Comparison of ENCODE assay signal across 8 cellular contexts in genomic region chr11:68839953-68840641, GRCh38. TPM values are rescaled to one million over a fixed set of nuclear protein-coding genes. Genes with fewer than 3 reads are reported as not detected.
A peak's percentile ranks its signal among the peaks of the same experiment; 100 is the strongest.
DNase-seq lines count a peak whose midpoint lies in the region; ATAC-seq, FAIRE-seq and TF ChIP-seq lines count a peak whose summit lies in the region.

No MANE protein-coding gene starts in this region.

- H3K36me3 ChIP-seq in DOHH2 (ENCODE audit: control insufficient read depth, low read length): no peaks in the 10 kb centered on the region
- peaks cover 0 to 2% of the 10 kb centered on the region in 2 experiments for H3K36me3 ChIP-seq in endothelial cell of umbilical vein (ENCODE audit: control insufficient read depth in 2 of 2, extremely low read depth in 1 of 2, insufficient read depth in 2 of 2, low read length in 2 of 2)

- TF ChIP-seq POLR2A in endothelial cell of umbilical vein (IDR thresholded peaks at IDR 0.05; ENCODE audit: low read depth, low read length): no peak

- ATAC-seq in HG03060 (IDR thresholded peaks at IDR 0.05; ENCODE audit: low read depth, unreplicated experiment): peak; percentile 5
- no peak for ATAC-seq in T-helper 17 cell
- ATAC-seq in HG03139 (IDR thresholded peaks at IDR 0.05; ENCODE audit: unreplicated experiment): no peak
- ATAC-seq in HG02981 (IDR thresholded peaks at IDR 0.05; ENCODE audit: unreplicated experiment): no peak

- H3K27ac ChIP-seq in DOHH2 (ENCODE audit: low read depth, low read length): no peak overlapping the region
- H3K27ac ChIP-seq in endothelial cell of umbilical vein (ENCODE audit: insufficient read depth, low read depth, low read length): peak overlapping the region; percentile 82

- H4K20me1 ChIP-seq in DOHH2 (ENCODE audit: control insufficient read depth, insufficient read depth, low read depth, low read length): no peaks in the 10 kb centered on the region
- no peaks in the 10 kb centered on the region for H4K20me1 ChIP-seq in endothelial cell of umbilical vein (replicated peaks; ENCODE audit: control insufficient read depth, extremely low read depth, insufficient read depth, low read length)

- H3F3A ChIP-seq in DOHH2 (ENCODE audit: control insufficient read depth, insufficient read depth): peaks cover 15% of the 10 kb centered on the region

- no peaks in the 10 kb centered on the region for H3K9me2 ChIP-seq in DOHH2 (replicated peaks; ENCODE audit: control insufficient read depth, low read length)

- H3K27me3 Mint-ChIP-seq in T-helper 17 cell (no peaks in the 10 kb centered on the region), nephron progenitor cell (ENCODE audit: low read depth, poor library complexity) (peaks cover 78% of the 10 kb centered on the region)

- no peaks in the 10 kb centered on the region for H3K9me1 ChIP-seq in endothelial cell of umbilical vein (replicated peaks; ENCODE audit: control insufficient read depth, extremely low read depth, insufficient read depth, low read length)

- POLR2A ChIA-PET in endothelial cell of umbilical vein (lab: Charles Lee): interaction anchor here (0.6 kb wide), 1 partner anchor 9 kb away, joined by 3 read pairs; no protein-coding TSS in a partner anchor

- CTCF ChIA-PET in endothelial cell of umbilical vein (lab: Charles Lee): interaction anchor here (0.9 to 1.6 kb wide), 3 partner anchors 10 to 208 kb away, joined by 3 to 5 read pairs (median 3); no protein-coding TSS in a partner anchor

- DNase-seq in T-helper 17 cell (no peak), endothelial cell of umbilical vein (ENCODE audit: low read depth, low spot score) (peak; percentile 79), nephron progenitor cell (no peak), NOMO-1 treated with dmso at 0.1 percent for 144 hours (lab: John Stamatoyannopoulos, UW; ENCODE audit: unreplicated experiment) (no peak)

- TSS peak; percentile 14 for BruUV-seq in endothelial cell of umbilical vein (replicated peaks; lab: Mats Ljungman, UMichigan)

- H3K9ac ChIP-seq in endothelial cell of umbilical vein (replicated peaks; ENCODE audit: extremely low read depth, insufficient read depth, low read length): peak overlapping the region; percentile 52

- H3K27me3 ChIP-seq in DOHH2 (ENCODE audit: control insufficient read depth, low read length) (peaks cover 59% of the 10 kb centered on the region), endothelial cell of umbilical vein (ENCODE audit: control insufficient read depth in 2 of 2, insufficient read depth in 2 of 2, low read length in 2 of 2) (peaks cover 0 to 13% of the 10 kb centered on the region in 2 experiments)

- no peaks in the 10 kb centered on the region for H3K9me3 Mint-ChIP-seq in nephron progenitor cell

- no peaks in the 10 kb centered on the region for H3K79me2 ChIP-seq in DOHH2 (ENCODE audit: control insufficient read depth, low read length)
- H3K79me2 ChIP-seq in endothelial cell of umbilical vein (ENCODE audit: control insufficient read depth, insufficient read depth, low read length): peaks cover 13% of the 10 kb centered on the region

- H3K4me3 Mint-ChIP-seq in T-helper 17 cell: peak overlapping the region; percentile 86
- peak overlapping the region; percentile 81 for H3K4me3 Mint-ChIP-seq in nephron progenitor cell

- H3K27ac Mint-ChIP-seq in T-helper 17 cell (peak overlapping the region; percentile 91), nephron progenitor cell (no peak overlapping the region)

- H3K36me3 Mint-ChIP-seq in T-helper 17 cell (ENCODE audit: low read depth) (no peaks in the 10 kb centered on the region), nephron progenitor cell (ENCODE audit: low read depth) (no peaks in the 10 kb centered on the region)

- H3K4me2 ChIP-seq in DOHH2 (ENCODE audit: low read length) (peak overlapping the region; percentile 82), endothelial cell of umbilical vein (ENCODE audit: insufficient read depth, low read length) (peak overlapping the region; percentile 84)

- H3K4me1 ChIP-seq in DOHH2 (ENCODE audit: control insufficient read depth, low read length): peaks cover 60% of the 10 kb centered on the region
- peaks cover 42% of the 10 kb centered on the region for H3K4me1 ChIP-seq in endothelial cell of umbilical vein (ENCODE audit: control insufficient read depth, extremely low read depth, insufficient read depth, low read length)

- FAIRE-seq in endothelial cell of umbilical vein (lab: Jason Lieb, UNC): peak; percentile 80

- H3K4me1 Mint-ChIP-seq in T-helper 17 cell: peaks cover 28% of the 10 kb centered on the region
- peaks cover 27% of the 10 kb centered on the region for H3K4me1 Mint-ChIP-seq in nephron progenitor cell

- H3K4me3 ChIP-seq in DOHH2 (ENCODE audit: low read length): peak overlapping the region; percentile 72
- peak overlapping the region; percentile 69 to 79 (median 71) for H3K4me3 ChIP-seq in endothelial cell of umbilical vein (replicated peaks in 1 of 3; ENCODE audit: insufficient read depth in 1 of 3, low read depth in 1 of 3, low read length in 3 of 3)

- H3K9me3 ChIP-seq in DOHH2 (ENCODE audit: control insufficient read depth, insufficient read depth, low read length) (no peaks in the 10 kb centered on the region), T-helper 17 cell (ENCODE audit: control insufficient read depth, low read length, poor library complexity, severe bottlenecking) (no peaks in the 10 kb centered on the region), endothelial cell of umbilical vein (replicated peaks; ENCODE audit: control insufficient read depth, insufficient read depth, low read length) (no peaks in the 10 kb centered on the region)

- dilution Hi-C loops in endothelial cell of umbilical vein (cut with MboI; ENCODE audit: extremely low pct_ligation_motif_present, low sequenced_read_pairs): no loop called here

- intact Hi-C loops in endothelial cell of umbilical vein (cut with micrococcal nuclease): loop anchor here (2.0 kb wide), 3 partner anchors 15 to 91 kb away; no protein-coding TSS in a partner anchor

- TF ChIP-seq CTCF in DOHH2 (IDR thresholded peaks at IDR 0.05; ENCODE audit: low read depth, low read length, poor library complexity, severe bottlenecking) (no peak), endothelial cell of umbilical vein (IDR thresholded peaks at IDR 0.05; ENCODE audit: extremely low read depth in 1 of 2, insufficient read depth in 1 of 2, low read depth in 1 of 2, low read length in 2 of 2) (no peak), nephron progenitor cell (IDR thresholded peaks at IDR 0.05) (no peak)

- peak overlapping the region; percentile 65 for H2AFZ ChIP-seq in endothelial cell of umbilical vein (ENCODE audit: low read depth, low read length)

TF ChIP-seq in endothelial cell of umbilical vein, 7 proteins besides CTCF, POLR2A, EP300 and RAD21:
- no peak for TF ChIP-seq GATA2 (IDR thresholded peaks at IDR 0.05; ENCODE audit: insufficient read depth, insufficient read length, low read depth, low read length)
- TF ChIP-seq POLR2AphosphoS5 (IDR thresholded peaks at IDR 0.05; ENCODE audit: insufficient read depth, low read depth, low read length): no peak
- TF ChIP-seq EZH2 (IDR thresholded peaks at IDR 0.05; ENCODE audit: borderline replicate concordance, low read depth, low read length, severe bottlenecking): no peak
- TF ChIP-seq JUN (IDR thresholded peaks at IDR 0.05; ENCODE audit: borderline replicate concordance, insufficient read depth, insufficient read length, low read depth): no peak
- TF ChIP-seq MYC (IDR thresholded peaks at IDR 0.05; ENCODE audit: low read depth, low read length): no peak
- TF ChIP-seq FOS (IDR thresholded peaks at IDR 0.05; ENCODE audit: borderline replicate concordance, insufficient read depth, low read length): no peak
- no peak for TF ChIP-seq MAX (IDR thresholded peaks at IDR 0.05; ENCODE audit: insufficient read depth, insufficient read length)

RNA-seq across cellular contexts. Expression of gene CPT1A, which starts 1.6 kb away (rescaled TPM):
- total RNA-seq in T-helper 17 cell (10 to 100 TPM; 29.5 to 33.3 TPM), endothelial cell of umbilical vein (52.1 and 62.1 TPM in 2 replicates)
- polyA plus RNA-seq in endothelial cell of umbilical vein: 20.1 and 26.3 TPM in 2 replicates
- 24.0 and 26.2 TPM in 2 replicates for polyA plus RNA-seq in endothelial cell of umbilical vein (2011; cell fraction: cytosol; rRNA removed)
- polyA plus RNA-seq in endothelial cell of umbilical vein (2011; cell fraction: nucleus; rRNA removed): 49.1 and 56.2 TPM in 2 replicates
- polyA plus RNA-seq in endothelial cell of umbilical vein (2012): 63.5 and 93.4 TPM in 2 replicates
- 70.4 and 92.0 TPM in 2 replicates for polyA minus RNA-seq in endothelial cell of umbilical vein
- 72.0 TPM for polyA minus RNA-seq in endothelial cell of umbilical vein (2011; cell fraction: cytosol; rRNA and poly(A)+ RNA removed)
- 37.5 and 41.8 TPM in 2 replicates for polyA minus RNA-seq in endothelial cell of umbilical vein (2011; cell fraction: nucleus; rRNA and poly(A)+ RNA removed)
